ENCODE assay signal across 12 cellular contexts in genomic region chr1:248824301-248824700, GRCh38. TPM values are rescaled to one million over a fixed set of nuclear protein-coding genes. Genes with fewer than 3 reads are reported as not detected.
DNase-seq lines count a peak whose midpoint lies in the region; ATAC-seq, FAIRE-seq and TF ChIP-seq lines count a peak whose summit lies in the region.
"Had no signal": no experiment of that assay in that cellular context is flagged by ENCODE, and none has a peak within 500 bp of the region (broad histone marks: within the 10 kb centered on the region; RNA-seq: fewer than 3 reads in every experiment).

No MANE protein-coding gene starts in this region.

- peaks cover 20% of the 10 kb centered on the region for H3K36me3 Mint-ChIP-seq in activated CD8-positive, alpha-beta memory T cell treated with anti-CD3 and anti-CD28 coated beads, Interleukin-2, amount 10 ng/mL, durations not matched to agents 7 days and 5 days
- peaks cover 13% of the 10 kb centered on the region for H3K36me3 Mint-ChIP-seq in activated CD4-positive, alpha-beta memory T cell treated with anti-CD3 and anti-CD28 coated beads for 36 hours

- H3K9me3 ChIP-seq in spleen: no peaks in the 10 kb centered on the region
- H3K9me3 ChIP-seq: BE2C had no signal

- H3K27me3 ChIP-seq in spleen (replicated peaks in 1 of 7): no peaks in the 10 kb centered on the region
- H3K27me3 ChIP-seq: BE2C had no signal

- CTCF ChIA-PET in activated CD8-positive, alpha-beta memory T cell treated with anti-CD3 and anti-CD28 coated beads, Interleukin-2, amount 10 ng/mL, durations not matched to agents 7 days and 5 days (lab: Charles Lee): interaction anchor here (1.8 kb wide), 1 partner anchor 35 kb away, joined by 5 read pairs; the partner anchor contains the start of gene ZNF692
- CTCF ChIA-PET in activated CD4-positive, alpha-beta memory T cell treated with anti-CD3 and anti-CD28 coated beads for 36 hours (lab: Charles Lee): interaction anchor here (1.3 to 3.7 kb wide), 2 partner anchors 34 to 202 kb away, joined by 3 to 28 read pairs; partner anchors contain the start of gene ZNF692

- peaks cover 0 to 54% (median 16%) of the 10 kb centered on the region in 6 donors for H3K36me3 ChIP-seq in spleen

- H3K4me3 Mint-ChIP-seq in activated CD8-positive, alpha-beta memory T cell treated with anti-CD3 and anti-CD28 coated beads, Interleukin-2, amount 10 ng/mL, durations not matched to agents 7 days and 5 days: peak overlapping the region; percentile 86
- H3K4me3 Mint-ChIP-seq in activated CD4-positive, alpha-beta memory T cell treated with anti-CD3 and anti-CD28 coated beads for 36 hours: peak overlapping the region; percentile 84

- H3K4me3 ChIP-seq in foreskin fibroblast (ENCODE audit: low read depth in 1 of 2, low read length in 2 of 2): peak overlapping the region; percentile 66 to 77
- peak overlapping the region in 7 of 8 donors; percentile 63 to 92 (median 69) for H3K4me3 ChIP-seq in spleen

- ATAC-seq in activated CD8-positive, alpha-beta memory T cell treated with anti-CD3 and anti-CD28 coated beads, Interleukin-2, amount 10 ng/mL, durations not matched to agents 7 days and 5 days: no peak

- peak overlapping the region in 4 of 8 donors; percentile 96 to 100 (median 98) for H3K27ac ChIP-seq in spleen
- H3K27ac ChIP-seq: WERI-Rb-1 had no signal

- POLR2A ChIA-PET in activated CD4-positive, alpha-beta memory T cell treated with anti-CD3 and anti-CD28 coated beads for 36 hours (lab: Charles Lee): interaction anchor here (2.9 to 5.1 kb wide), 2 partner anchors 14 to 49 kb away, joined by 13 to 67 read pairs; partner anchors contain the start of gene ZNF672

- intact Hi-C loops in activated CD4-positive, alpha-beta memory T cell treated with anti-CD3 and anti-CD28 coated beads for 36 hours (cut with micrococcal nuclease): no loop called here
- intact Hi-C loops in spleen (cut with DNase I; ENCODE audit: low total_unique reads): no loop called here

- no peak for FAIRE-seq in GM12891 (lab: Jason Lieb, UNC)

- no peaks in the 10 kb centered on the region for H3K9me3 Mint-ChIP-seq in activated CD8-positive, alpha-beta memory T cell treated with anti-CD3 and anti-CD28 coated beads, Interleukin-2, amount 10 ng/mL, durations not matched to agents 7 days and 5 days (ENCODE audit: low read depth)
- no peaks in the 10 kb centered on the region for H3K9me3 Mint-ChIP-seq in activated CD4-positive, alpha-beta memory T cell treated with anti-CD3 and anti-CD28 coated beads for 36 hours

- peaks cover 37 to 88% (median 73%) of the 10 kb centered on the region in 6 donors for H3K4me1 ChIP-seq in spleen
- H3K4me1 ChIP-seq: BE2C had no signal

- peak overlapping the region; percentile 39 for H3K27ac Mint-ChIP-seq in activated CD8-positive, alpha-beta memory T cell treated with anti-CD3 and anti-CD28 coated beads, Interleukin-2, amount 10 ng/mL, durations not matched to agents 7 days and 5 days
- peak overlapping the region; percentile 3 for H3K27ac Mint-ChIP-seq in activated CD4-positive, alpha-beta memory T cell treated with anti-CD3 and anti-CD28 coated beads for 36 hours

- WGBS in spleen, 5 donors: 86 to 100% (median 95%) methylated on average over 1 of the region's 1 CpG

- H3K27me3 Mint-ChIP-seq in activated CD8-positive, alpha-beta memory T cell treated with anti-CD3 and anti-CD28 coated beads, Interleukin-2, amount 10 ng/mL, durations not matched to agents 7 days and 5 days: no peaks in the 10 kb centered on the region
- H3K27me3 Mint-ChIP-seq in activated CD4-positive, alpha-beta memory T cell treated with anti-CD3 and anti-CD28 coated beads for 36 hours: no peaks in the 10 kb centered on the region

- no peak for TF ChIP-seq CTCF in foreskin fibroblast (IDR thresholded peaks at IDR 0.05; ENCODE audit: low read depth, low read length)
- no peak for TF ChIP-seq CTCF in spleen (IDR thresholded peaks at IDR 0.05 in 8 of 11, conservative IDR thresholded peaks at IDR 0.05 in 3 of 11)

- no peak for TF ChIP-seq POLR2A in spleen (IDR thresholded peaks at IDR 0.05)
- no peak for TF ChIP-seq POLR2A in GM12891 (IDR thresholded peaks at IDR 0.05; ENCODE audit: low read depth, low read length)

- DNase-seq in activated CD8-positive, alpha-beta memory T cell treated with anti-CD3 and anti-CD28 coated beads, Interleukin-2, amount 10 ng/mL, durations not matched to agents 7 days and 5 days: no peak
- DNase-seq in activated CD8-positive, alpha-beta memory T cell treated with anti-CD3 and anti-CD28 coated beads for 24 hours: no peak
- peak; percentile 5 for DNase-seq in activated CD4-positive, alpha-beta memory T cell treated with anti-CD3 and anti-CD28 coated beads for 36 hours
- DNase-seq in foreskin fibroblast (no peak), spleen (no peak), NCI-H2196 treated with DMSO at 0.1 percent for 48 hours (lab: John Stamatoyannopoulos, UW; ENCODE audit: unreplicated experiment) (no peak), germinal center (ENCODE audit: low spot score) (no peak), GM12891 (ENCODE audit: insufficient read length, low spot score) (no peak)
- DNase-seq: BE2C, NCI-H2081, nucleus accumbens, WERI-Rb-1 had no signal

- H3K4me1 Mint-ChIP-seq in activated CD8-positive, alpha-beta memory T cell treated with anti-CD3 and anti-CD28 coated beads, Interleukin-2, amount 10 ng/mL, durations not matched to agents 7 days and 5 days: peaks cover 54% of the 10 kb centered on the region
- H3K4me1 Mint-ChIP-seq in activated CD4-positive, alpha-beta memory T cell treated with anti-CD3 and anti-CD28 coated beads for 36 hours (ENCODE audit: low read depth): peaks cover 62% of the 10 kb centered on the region

TF ChIP-seq in GM12891, 5 proteins besides CTCF, POLR2A, EP300 and RAD21:
- TF ChIP-seq POU2F2 (IDR thresholded peaks at IDR 0.05; ENCODE audit: low read depth, low read length) (no peak), POLR2AphosphoS5 (IDR thresholded peaks at IDR 0.05; ENCODE audit: low read depth, low read length) (no peak), SPI1 (IDR thresholded peaks at IDR 0.05; ENCODE audit: low read depth, low read length) (no peak), TAF1 (IDR thresholded peaks at IDR 0.05; ENCODE audit: low read depth, low read length) (no peak), PAX5 (IDR thresholded peaks at IDR 0.05; ENCODE audit: insufficient read depth, low read length, severe bottlenecking) (no peak)
TF ChIP-seq in GM12891: peak in this region for 0.

RNA-seq across cellular contexts. Expression of gene SH3BP5L, which starts 1.4 kb away (rescaled TPM):
- total RNA-seq in activated CD8-positive, alpha-beta memory T cell treated with anti-CD3 and anti-CD28 coated beads, Interleukin-2, amount 10 ng/mL, durations not matched to agents 7 days and 5 days: 10 to 100 TPM; 27.4 to 27.9 TPM
- total RNA-seq in activated CD4-positive, alpha-beta memory T cell treated with anti-CD3 and anti-CD28 coated beads for 36 hours: 10 to 100 TPM; 19.7 to 19.9 TPM
- 10 to 100 TPM; 29.1 to 43.3 (median 30.7) TPM for total RNA-seq in spleen
- 10 to 100 TPM; 10.1 to 23.1 (median 11.3) TPM for polyA plus RNA-seq in spleen
- polyA plus RNA-seq in GM12891 (2012; ENCODE audit: low read depth, missing spikeins): 6.1 TPM

RNA-seq across cellular contexts. Expression of gene ZNF672, which starts 13.7 kb away (rescaled TPM):
- total RNA-seq in activated CD8-positive, alpha-beta memory T cell treated with anti-CD3 and anti-CD28 coated beads, Interleukin-2, amount 10 ng/mL, durations not matched to agents 7 days and 5 days: 10 to 100 TPM; 53.8 to 72.3 TPM
- 10 to 100 TPM; 50.3 to 51.4 TPM for total RNA-seq in activated CD4-positive, alpha-beta memory T cell treated with anti-CD3 and anti-CD28 coated beads for 36 hours
- total RNA-seq in spleen: 10 to 100 TPM; 32.6 to 43.1 (median 41.3) TPM
- polyA plus RNA-seq in spleen: 10 to 100 TPM; 13.2 to 19.8 (median 16.6) TPM
- 24.7 TPM for polyA plus RNA-seq in GM12891 (2012; ENCODE audit: low read depth, missing spikeins)

RNA-seq across cellular contexts. Expression of gene ZNF692, which starts 34.6 kb away (rescaled TPM):
- 10 to 100 TPM; 70.5 to 74.9 TPM for total RNA-seq in activated CD8-positive, alpha-beta memory T cell treated with anti-CD3 and anti-CD28 coated beads, Interleukin-2, amount 10 ng/mL, durations not matched to agents 7 days and 5 days
- 10 to 100 TPM; 60.4 to 65.9 TPM for total RNA-seq in activated CD4-positive, alpha-beta memory T cell treated with anti-CD3 and anti-CD28 coated beads for 36 hours
- 10 to 100 TPM; 33.5 to 81.1 (median 45.9) TPM for total RNA-seq in spleen
- polyA plus RNA-seq in spleen: 100 to 1,000 TPM in 2 of 3 donors, 10 to 100 TPM in 1; 57.1 to 138 (median 125) TPM
- 31.6 TPM for polyA plus RNA-seq in GM12891 (2012; ENCODE audit: low read depth, missing spikeins)
